ENCODE assay signal across 1 cellular context in genomic region chr5:124720589-124720988, GRCh38.
TF ChIP-seq lines count a peak whose summit lies in the region.

No MANE protein-coding gene starts in this region.

TF ChIP-seq in HEK293, 187 proteins besides CTCF, POLR2A, EP300 and RAD21 (continued from another document and continues in another):
- TF ChIP-seq ZNF148 (tag by site-specific recombination; IDR thresholded peaks at IDR 0.05; ENCODE audit: borderline replicate concordance), result no peak
- TF ChIP-seq PRDM6 (tag by site-specific recombination; IDR thresholded peaks at IDR 0.05), result peak; percentile 92
- TF ChIP-seq ZNF37A (tag by site-specific recombination; IDR thresholded peaks at IDR 0.05), result no peak
- no peak for TF ChIP-seq ZNF248 (tag by site-specific recombination; IDR thresholded peaks at IDR 0.05)
- TF ChIP-seq ZNF292 (tag by site-specific recombination; IDR thresholded peaks at IDR 0.05; ENCODE audit: borderline replicate concordance, low read depth), result no peak
- TF ChIP-seq ELK4 (IDR thresholded peaks at IDR 0.05; ENCODE audit: borderline replicate concordance, low read depth, low read length), result no peak
- TF ChIP-seq, protein P1, sequence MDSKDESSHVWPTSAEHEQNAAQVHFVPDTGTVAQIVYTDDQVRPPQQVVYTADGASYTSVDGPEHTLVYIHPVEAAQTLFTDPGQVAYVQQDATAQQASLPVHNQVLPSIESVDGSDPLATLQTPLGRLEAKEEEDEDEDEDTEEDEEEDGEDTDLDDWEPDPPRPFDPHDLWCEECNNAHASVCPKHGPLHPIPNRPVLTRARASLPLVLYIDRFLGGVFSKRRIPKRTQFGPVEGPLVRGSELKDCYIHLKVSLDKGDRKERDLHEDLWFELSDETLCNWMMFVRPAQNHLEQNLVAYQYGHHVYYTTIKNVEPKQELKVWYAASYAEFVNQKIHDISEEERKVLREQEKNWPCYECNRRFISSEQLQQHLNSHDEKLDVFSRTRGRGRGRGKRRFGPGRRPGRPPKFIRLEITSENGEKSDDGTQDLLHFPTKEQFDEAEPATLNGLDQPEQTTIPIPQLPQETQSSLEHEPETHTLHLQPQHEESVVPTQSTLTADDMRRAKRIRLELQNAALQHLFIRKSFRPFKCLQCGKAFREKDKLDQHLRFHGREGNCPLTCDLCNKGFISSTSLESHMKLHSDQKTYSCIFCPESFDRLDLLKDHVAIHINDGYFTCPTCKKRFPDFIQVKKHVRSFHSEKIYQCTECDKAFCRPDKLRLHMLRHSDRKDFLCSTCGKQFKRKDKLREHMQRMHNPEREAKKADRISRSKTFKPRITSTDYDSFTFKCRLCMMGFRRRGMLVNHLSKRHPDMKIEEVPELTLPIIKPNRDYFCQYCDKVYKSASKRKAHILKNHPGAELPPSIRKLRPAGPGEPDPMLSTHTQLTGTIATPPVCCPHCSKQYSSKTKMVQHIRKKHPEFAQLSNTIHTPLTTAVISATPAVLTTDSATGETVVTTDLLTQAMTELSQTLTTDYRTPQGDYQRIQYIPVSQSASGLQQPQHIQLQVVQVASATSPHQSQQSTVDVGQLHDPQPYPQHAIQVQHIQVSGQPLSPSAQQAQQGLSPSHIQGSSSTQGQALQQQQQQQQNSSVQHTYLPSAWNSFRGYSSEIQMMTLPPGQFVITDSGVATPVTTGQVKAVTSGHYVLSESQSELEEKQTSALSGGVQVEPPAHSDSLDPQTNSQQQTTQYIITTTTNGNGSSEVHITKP (tag by site-specific recombination; IDR thresholded peaks at IDR 0.05), result no peak
- no peak for TF ChIP-seq ZNF521 (tag by site-specific recombination; IDR thresholded peaks at IDR 0.05)
- TF ChIP-seq ZNF555 (tag by site-specific recombination; conservative IDR thresholded peaks at IDR 0.05), result no peak
- no peak for TF ChIP-seq SCRT2 (tag by site-specific recombination; IDR thresholded peaks at IDR 0.05)
- TF ChIP-seq ZNF354C (tag by site-specific recombination; IDR thresholded peaks at IDR 0.05; ENCODE audit: borderline replicate concordance, low read depth), result no peak
- peak; percentile 24; the same call in 1 of the 2 replicates for TF ChIP-seq ZNF629 (tag by site-specific recombination; IDR thresholded peaks at IDR 0.05)
- no peak for TF ChIP-seq ZNF645 (tag by site-specific recombination; IDR thresholded peaks at IDR 0.05)
- no peak for TF ChIP-seq OVOL3 (tag by site-specific recombination; IDR thresholded peaks at IDR 0.05)
- TF ChIP-seq ZEB2 (tag by site-specific recombination; IDR thresholded peaks at IDR 0.05), result peak; percentile 54
- no peak for TF ChIP-seq GLIS1 (tag by site-specific recombination; IDR thresholded peaks at IDR 0.05)
- TF ChIP-seq SP7 (tag by site-specific recombination; IDR thresholded peaks at IDR 0.05), result peak; percentile 98
- no peak for TF ChIP-seq TCF7L2 (IDR thresholded peaks at IDR 0.05; ENCODE audit: borderline replicate concordance, low read depth, low read length)
- TF ChIP-seq ZBTB49 (tag by site-specific recombination; IDR thresholded peaks at IDR 0.05; ENCODE audit: low read depth), result no peak
- 0 out of 2 replicates have a peak, but pooled peaks have one; percentile 45 for TF ChIP-seq IKZF3 (tag by site-specific recombination; IDR thresholded peaks at IDR 0.05)
- TF ChIP-seq ZNF530 (tag by site-specific recombination; IDR thresholded peaks at IDR 0.05; ENCODE audit: low read depth), result no peak
- TF ChIP-seq ZNF398 (tag by site-specific recombination; IDR thresholded peaks at IDR 0.05), result peak; percentile 29; the same call in 1 of the 2 replicates
- no peak for TF ChIP-seq ZNF571 (tag by site-specific recombination; IDR thresholded peaks at IDR 0.05)
- TF ChIP-seq ZXDB (tag by site-specific recombination; IDR thresholded peaks at IDR 0.05), result peak; percentile 54; the same call in 1 of the 2 replicates
- TF ChIP-seq ZNF239 (tag by site-specific recombination; IDR thresholded peaks at IDR 0.05), result no peak
- TF ChIP-seq ZNF621 (tag by site-specific recombination; IDR thresholded peaks at IDR 0.05), result no peak
- no peak for TF ChIP-seq ZNF112 (tag by site-specific recombination; IDR thresholded peaks at IDR 0.05)
- TF ChIP-seq ZNF600 (tag by site-specific recombination; IDR thresholded peaks at IDR 0.05), result peak; percentile 24; the same call in 1 of the 2 replicates
- TF ChIP-seq REPIN1 (tag by site-specific recombination; IDR thresholded peaks at IDR 0.05; ENCODE audit: low read depth), result no peak
- TF ChIP-seq KLF16 (tag by site-specific recombination; IDR thresholded peaks at IDR 0.05), result no peak
- TF ChIP-seq ZSCAN23 (tag by site-specific recombination; IDR thresholded peaks at IDR 0.05), result no peak
- TF ChIP-seq FEZF1 (tag by site-specific recombination; IDR thresholded peaks at IDR 0.05), result peak; percentile 73
- no peak for TF ChIP-seq ZNF585B (tag by site-specific recombination; IDR thresholded peaks at IDR 0.05)
- TF ChIP-seq ZSCAN30 (tag by site-specific recombination; IDR thresholded peaks at IDR 0.05), result no peak
- TF ChIP-seq, protein P2, sequence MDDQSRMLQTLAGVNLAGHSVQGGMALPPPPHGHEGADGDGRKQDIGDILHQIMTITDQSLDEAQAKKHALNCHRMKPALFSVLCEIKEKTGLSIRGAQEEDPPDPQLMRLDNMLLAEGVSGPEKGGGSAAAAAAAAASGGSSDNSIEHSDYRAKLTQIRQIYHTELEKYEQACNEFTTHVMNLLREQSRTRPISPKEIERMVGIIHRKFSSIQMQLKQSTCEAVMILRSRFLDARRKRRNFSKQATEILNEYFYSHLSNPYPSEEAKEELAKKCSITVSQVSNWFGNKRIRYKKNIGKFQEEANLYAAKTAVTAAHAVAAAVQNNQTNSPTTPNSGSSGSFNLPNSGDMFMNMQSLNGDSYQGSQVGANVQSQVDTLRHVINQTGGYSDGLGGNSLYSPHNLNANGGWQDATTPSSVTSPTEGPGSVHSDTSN (CRISPR knock-in tag; IDR thresholded peaks at IDR 0.05), result no peak
- TF ChIP-seq ZNF202 (tag by site-specific recombination; IDR thresholded peaks at IDR 0.05; ENCODE audit: borderline replicate concordance), result no peak
- no peak for TF ChIP-seq ZNF423 (tag by site-specific recombination; IDR thresholded peaks at IDR 0.05)
- TF ChIP-seq, protein P3, sequence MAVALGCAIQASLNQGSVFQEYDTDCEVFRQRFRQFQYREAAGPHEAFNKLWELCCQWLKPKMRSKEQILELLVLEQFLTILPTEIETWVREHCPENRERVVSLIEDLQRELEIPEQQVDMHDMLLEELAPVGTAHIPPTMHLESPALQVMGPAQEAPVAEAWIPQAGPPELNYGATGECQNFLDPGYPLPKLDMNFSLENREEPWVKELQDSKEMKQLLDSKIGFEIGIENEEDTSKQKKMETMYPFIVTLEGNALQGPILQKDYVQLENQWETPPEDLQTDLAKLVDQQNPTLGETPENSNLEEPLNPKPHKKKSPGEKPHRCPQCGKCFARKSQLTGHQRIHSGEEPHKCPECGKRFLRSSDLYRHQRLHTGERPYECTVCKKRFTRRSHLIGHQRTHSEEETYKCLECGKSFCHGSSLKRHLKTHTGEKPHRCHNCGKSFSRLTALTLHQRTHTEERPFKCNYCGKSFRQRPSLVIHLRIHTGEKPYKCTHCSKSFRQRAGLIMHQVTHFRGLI (tag by site-specific recombination; IDR thresholded peaks at IDR 0.05), result 0 out of 2 replicates have a peak, but pooled peaks have one; percentile 12
- TF ChIP-seq OSR2 (tag by site-specific recombination; IDR thresholded peaks at IDR 0.05), result 0 out of 2 replicates have a peak, but pooled peaks have one; percentile 39
- no peak for TF ChIP-seq ZNF514 (tag by site-specific recombination; IDR thresholded peaks at IDR 0.05)
- 0 out of 2 replicates have a peak, but pooled peaks have one; percentile 23 for TF ChIP-seq WT1 (tag by site-specific recombination; IDR thresholded peaks at IDR 0.05)
- TF ChIP-seq, protein P4, sequence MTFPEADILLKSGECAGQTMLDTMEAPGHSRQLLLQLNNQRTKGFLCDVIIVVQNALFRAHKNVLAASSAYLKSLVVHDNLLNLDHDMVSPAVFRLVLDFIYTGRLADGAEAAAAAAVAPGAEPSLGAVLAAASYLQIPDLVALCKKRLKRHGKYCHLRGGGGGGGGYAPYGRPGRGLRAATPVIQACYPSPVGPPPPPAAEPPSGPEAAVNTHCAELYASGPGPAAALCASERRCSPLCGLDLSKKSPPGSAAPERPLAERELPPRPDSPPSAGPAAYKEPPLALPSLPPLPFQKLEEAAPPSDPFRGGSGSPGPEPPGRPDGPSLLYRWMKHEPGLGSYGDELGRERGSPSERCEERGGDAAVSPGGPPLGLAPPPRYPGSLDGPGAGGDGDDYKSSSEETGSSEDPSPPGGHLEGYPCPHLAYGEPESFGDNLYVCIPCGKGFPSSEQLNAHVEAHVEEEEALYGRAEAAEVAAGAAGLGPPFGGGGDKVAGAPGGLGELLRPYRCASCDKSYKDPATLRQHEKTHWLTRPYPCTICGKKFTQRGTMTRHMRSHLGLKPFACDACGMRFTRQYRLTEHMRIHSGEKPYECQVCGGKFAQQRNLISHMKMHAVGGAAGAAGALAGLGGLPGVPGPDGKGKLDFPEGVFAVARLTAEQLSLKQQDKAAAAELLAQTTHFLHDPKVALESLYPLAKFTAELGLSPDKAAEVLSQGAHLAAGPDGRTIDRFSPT (tag by site-specific recombination; IDR thresholded peaks at IDR 0.05), result no peak
- TF ChIP-seq ZSCAN16 (tag by site-specific recombination; IDR thresholded peaks at IDR 0.05), result no peak
- TF ChIP-seq YY2 (tag by site-specific recombination; IDR thresholded peaks at IDR 0.05), result no peak
